ENCODE assay signal across 8 cellular contexts in the genomic region with DNA sequence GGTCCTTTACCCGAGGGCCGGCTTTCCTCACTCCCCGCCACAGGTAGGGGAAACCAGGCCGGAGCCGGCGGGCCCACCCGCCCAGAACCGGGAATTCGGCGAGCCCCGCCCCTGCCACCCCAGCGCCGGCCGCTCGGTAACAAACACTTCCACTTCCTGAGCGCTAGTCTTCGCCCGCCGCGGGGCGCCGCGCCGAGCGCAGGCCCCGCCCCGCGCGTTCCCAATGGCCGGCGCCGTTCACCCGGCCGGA. TPM values are rescaled to one million over a fixed set of nuclear protein-coding genes. Genes with fewer than 3 reads are reported as not detected.
DNase-seq lines count a peak whose midpoint lies in the region; ATAC-seq and TF ChIP-seq lines count a peak whose summit lies in the region.

No MANE protein-coding gene starts in this region.

- H3K4me2 ChIP-seq in BLaER1 treated with 17β-estradiol and CSF1 and Interleukin-3, amounts not matched to agents 10 nM and 100 nM: peak overlapping the region; percentile 94 to 100 (median 98)

- H3K9ac ChIP-seq in BLaER1 treated with 17β-estradiol and CSF1 and Interleukin-3, amounts not matched to agents 10 nM and 100 nM: peak overlapping the region; percentile 79 to 98 (median 92)

- H3K9me3 Mint-ChIP-seq in brain: peaks cover 0 to 10% (median 0%) of the 10 kb centered on the region in 5 experiments
- H3K9me3 Mint-ChIP-seq in naive thymus-derived CD4-positive, alpha-beta T cell: peaks cover 0 to 2% (median 0%) of the 10 kb centered on the region in 11 donors

- H3K4me1 Mint-ChIP-seq in brain: peaks cover 49% of the 10 kb centered on the region
- peaks cover 54 to 68% (median 63%) of the 10 kb centered on the region in 7 donors for H3K4me1 Mint-ChIP-seq in naive thymus-derived CD4-positive, alpha-beta T cell

- H3K36me3 Mint-ChIP-seq in brain: no peaks in the 10 kb centered on the region
- H3K36me3 Mint-ChIP-seq in naive thymus-derived CD4-positive, alpha-beta T cell: peaks cover 4 to 55% (median 16%) of the 10 kb centered on the region in 5 donors

- no peaks in the 10 kb centered on the region for H3K9me3 ChIP-seq in BLaER1 treated with 17β-estradiol and CSF1 and Interleukin-3, amounts not matched to agents 10 nM and 100 nM (replicated peaks in 1 of 11)
- no peaks in the 10 kb centered on the region for H3K9me3 ChIP-seq in naive thymus-derived CD4-positive, alpha-beta T cell (ENCODE audit: control insufficient read depth in 2 of 3, low read length in 3 of 3)

- peaks cover 72 to 85% (median 83%) of the 10 kb centered on the region in 10 experiments for H3K4me1 ChIP-seq in BLaER1 treated with 17β-estradiol and CSF1 and Interleukin-3, amounts not matched to agents 10 nM and 100 nM
- peaks cover 54 to 59% of the 10 kb centered on the region in 2 donors for H3K4me1 ChIP-seq in naive thymus-derived CD4-positive, alpha-beta T cell (ENCODE audit: control insufficient read depth in 2 of 2, insufficient read depth in 2 of 2, low read length in 2 of 2)

- intact Hi-C loops in naive thymus-derived CD4-positive, alpha-beta T cell (cut with micrococcal nuclease): loop anchor here (1.0 to 10.0 kb wide), 9 partner anchors 10 to 1516 kb away; partner anchors contain the start of genes NAT9 (in 2 of the 2) and SUMO2 (in 1 of the 2)

- H3K27ac ChIP-seq in BLaER1 treated with 17β-estradiol and CSF1 and Interleukin-3, amounts not matched to agents 10 nM and 100 nM: peak overlapping the region; percentile 62 to 96 (median 85)
- peak overlapping the region; percentile 90 for H3K27ac ChIP-seq in naive thymus-derived CD4-positive, alpha-beta T cell (ENCODE audit: low read depth, low read length)

- in situ Hi-C loops in GM13977 (cut with MboI; ENCODE audit: low pct_unique_long_range_greater_than_20kb, low sequenced_read_pairs, unreplicated experiment): loop anchor here (10.0 kb wide), 1 partner anchor 117 kb away; no protein-coding TSS in a partner anchor

- peaks cover 0 to 66% (median 25%) of the 10 kb centered on the region in 11 experiments; a peak in 15 of 22 replicates for H3K36me3 ChIP-seq in BLaER1 treated with 17β-estradiol and CSF1 and Interleukin-3, amounts not matched to agents 10 nM and 100 nM
- H3K36me3 ChIP-seq in naive thymus-derived CD4-positive, alpha-beta T cell (ENCODE audit: control insufficient read depth in 2 of 3, insufficient read depth in 3 of 3, low read length in 3 of 3): peaks cover 0 to 24% (median 3%) of the 10 kb centered on the region in 3 experiments

- TF ChIP-seq CTCF in brain (conservative IDR thresholded peaks at IDR 0.05): no peak
- TF ChIP-seq CTCF in GM13977 (IDR thresholded peaks at IDR 0.05; ENCODE audit: extremely low read depth, insufficient read depth, missing control alignments): no peak

- CTCF ChIA-PET in naive thymus-derived CD4-positive, alpha-beta T cell (lab: Charles Lee): interaction anchor here (0.7 to 4.7 kb wide), 3 partner anchors 14 to 90 kb away, joined by 5 to 44 read pairs (median 30); no protein-coding TSS in a partner anchor

- peak overlapping the region in 3 of 5 experiments; percentile 67 to 78 (median 69) for H3K4me3 Mint-ChIP-seq in brain
- H3K4me3 Mint-ChIP-seq in naive thymus-derived CD4-positive, alpha-beta T cell: peak overlapping the region; percentile 69 to 100 (median 92)

- peaks cover 0 to 51% (median 32%) of the 10 kb centered on the region in 11 experiments; a peak in 13 of 22 replicates for H3K27me3 ChIP-seq in BLaER1 treated with 17β-estradiol and CSF1 and Interleukin-3, amounts not matched to agents 10 nM and 100 nM
- H3K27me3 ChIP-seq in naive thymus-derived CD4-positive, alpha-beta T cell (ENCODE audit: control insufficient read depth in 2 of 2, insufficient read depth in 2 of 2, low read length in 2 of 2): no peaks in the 10 kb centered on the region

- peak; percentile 79 for ATAC-seq in HG02973 (IDR thresholded peaks at IDR 0.05; ENCODE audit: unreplicated experiment)
- ATAC-seq in naive thymus-derived CD4-positive, alpha-beta T cell: no peak
- no peak for ATAC-seq in HG03571 (IDR thresholded peaks at IDR 0.05; ENCODE audit: unreplicated experiment)

- DNase-seq in naive thymus-derived CD4-positive, alpha-beta T cell: peak in 2 of 9 donors; percentile 85 to 91
- DNase-seq in GM13977 (ENCODE audit: low spot score) (no peak), COLO829 (ENCODE audit: low spot score) (no peak)
- no peak for DNase-seq in stimulated activated CD4-positive, alpha-beta T cell treated with anti-CD3 and anti-CD28 coated beads, Interleukin-2, amount 100 ng/mL, for 48 hours

- peak overlapping the region; percentile 87 to 100 (median 90) for H3K4me3 ChIP-seq in BLaER1 treated with 17β-estradiol and CSF1 and Interleukin-3, amounts not matched to agents 10 nM and 100 nM
- peak overlapping the region; percentile 95 for H3K4me3 ChIP-seq in naive thymus-derived CD4-positive, alpha-beta T cell (ENCODE audit: low read length)

- peaks cover 46 to 62% (median 47%) of the 10 kb centered on the region in 11 experiments for H4K20me1 ChIP-seq in BLaER1 treated with 17β-estradiol and CSF1 and Interleukin-3, amounts not matched to agents 10 nM and 100 nM

- peaks cover 33% of the 10 kb centered on the region for H3K27me3 Mint-ChIP-seq in brain
- no peaks in the 10 kb centered on the region for H3K27me3 Mint-ChIP-seq in naive thymus-derived CD4-positive, alpha-beta T cell

- POLR2A ChIA-PET in naive thymus-derived CD4-positive, alpha-beta T cell (lab: Charles Lee): interaction anchor here (1.1 to 20.3 kb wide), 4 partner anchors 11 to 91 kb away, joined by 3 to 372 read pairs (median 34); partner anchors contain the start of genes NAT9 and RAB37

- H3K27ac Mint-ChIP-seq in brain: no peak overlapping the region
- H3K27ac Mint-ChIP-seq in naive thymus-derived CD4-positive, alpha-beta T cell: peak overlapping the region in 3 of 9 donors; percentile 57 to 91 (median 85)

RNA-seq across cellular contexts. Expression of gene NHERF1, which starts 0.2 kb away (rescaled TPM):
- polyA plus RNA-seq in brain (ENCODE audit: insufficient read depth, low read depth, low replicate concordance): 95.8 TPM
- 100 to 1,000 TPM in 4 of 5 experiments, 10 to 100 TPM in 1; 93.1 to 279 (median 156) TPM for total RNA-seq in naive thymus-derived CD4-positive, alpha-beta T cell
- polyA plus RNA-seq in naive thymus-derived CD4-positive, alpha-beta T cell: 100 to 1,000 TPM; 273 to 393 TPM

RNA-seq across cellular contexts. Expression of gene RAB37, which starts 11.1 kb away (rescaled TPM):
- polyA plus RNA-seq in brain (ENCODE audit: insufficient read depth, low read depth, low replicate concordance): 2.8 TPM
- 10 to 100 TPM; 23.6 to 58.5 (median 34.4) TPM for total RNA-seq in naive thymus-derived CD4-positive, alpha-beta T cell
- polyA plus RNA-seq in naive thymus-derived CD4-positive, alpha-beta T cell: 10 to 100 TPM; 30.4 to 30.7 TPM

RNA-seq across cellular contexts. Expression of gene NAT9, which starts 27.9 kb away (rescaled TPM):
- 24.8 TPM for polyA plus RNA-seq in brain (ENCODE audit: insufficient read depth, low read depth, low replicate concordance)
- total RNA-seq in naive thymus-derived CD4-positive, alpha-beta T cell: 10 to 100 TPM; 41.4 to 78.8 (median 56.9) TPM
- 10 to 100 TPM; 16.8 to 37.9 TPM for polyA plus RNA-seq in naive thymus-derived CD4-positive, alpha-beta T cell

RNA-seq across cellular contexts. Expression of gene CD300LF, which starts 35.5 kb away (rescaled TPM):
- 0.54 TPM for polyA plus RNA-seq in brain (ENCODE audit: insufficient read depth, low read depth, low replicate concordance)
- total RNA-seq in naive thymus-derived CD4-positive, alpha-beta T cell: 10 to 100 TPM in 1 of 5 experiments, 1 to 10 TPM in 1, under 1 TPM in 2, not detected in 1; 0.46 to 41.0 (median 2.7) TPM
- not detected for polyA plus RNA-seq in naive thymus-derived CD4-positive, alpha-beta T cell
